In the genomic region with DNA sequence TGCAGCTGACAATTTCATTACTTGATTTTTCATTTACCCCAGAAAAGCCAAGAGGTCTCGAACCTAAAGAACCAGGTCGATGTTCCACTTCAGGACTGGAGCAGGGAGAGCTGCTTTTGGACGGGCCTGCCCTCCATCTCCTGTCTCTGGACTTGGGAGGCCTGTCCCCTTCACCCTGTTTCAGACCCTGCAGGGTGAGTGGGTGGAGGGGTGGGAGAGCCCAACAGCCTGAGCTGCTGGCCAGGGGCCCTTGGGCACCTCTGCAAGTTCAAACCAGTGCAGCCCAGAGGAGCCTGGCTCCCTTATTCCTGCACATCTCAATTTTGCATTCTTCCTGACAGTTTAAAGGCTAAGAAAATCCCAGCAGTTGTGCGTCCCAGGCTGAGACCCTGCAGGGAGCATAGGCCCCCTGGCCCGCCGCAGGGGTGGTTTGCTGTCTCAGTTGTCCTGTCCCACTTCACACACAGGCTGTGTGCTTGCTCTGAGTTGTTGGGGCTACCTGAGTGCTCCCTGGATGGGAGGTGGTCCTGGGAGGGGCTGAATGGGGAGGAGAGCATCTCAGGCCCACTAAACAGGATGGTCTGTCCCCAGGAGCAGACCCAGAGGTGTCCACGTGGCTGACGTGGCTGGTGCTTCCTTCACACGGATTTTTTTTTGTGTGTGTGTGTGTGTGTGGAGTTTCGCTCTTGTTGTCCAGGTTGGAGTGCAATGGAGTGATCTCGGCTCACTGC, we compare ENCODE assay signal across 18 cellular contexts.
DNase-seq lines count a peak whose midpoint lies in the region; ATAC-seq, FAIRE-seq and TF ChIP-seq lines count a peak whose summit lies in the region.
"Had no signal": no experiment of that assay in that cellular context is flagged by ENCODE, and none has a peak within 500 bp of the region (broad histone marks: within the 10 kb centered on the region; RNA-seq: fewer than 3 reads in every experiment).

No MANE protein-coding gene starts in this region.

- H3K4me1 Mint-ChIP-seq in natural killer cell treated with Interleukin-12 subunit alpha and Interleukin-12 subunit beta and Interleukin-15 and Interleukin-18, amount 100 ng/mL, for 72 hours (ENCODE audit: low read depth in 2 of 2) = no peaks in the 10 kb centered on the region
- H3K4me1 Mint-ChIP-seq in natural killer cell = no peaks in the 10 kb centered on the region

- no peaks in the 10 kb centered on the region for H3K36me3 Mint-ChIP-seq in natural killer cell treated with Interleukin-12 subunit alpha and Interleukin-12 subunit beta and Interleukin-15 and Interleukin-18, amount 100 ng/mL, for 72 hours
- H3K36me3 Mint-ChIP-seq in natural killer cell = no peaks in the 10 kb centered on the region

- no peak overlapping the region for H3K4me3 ChIP-seq in lower leg skin (ENCODE audit: low read depth, poor library complexity, severe bottlenecking)
- no peak overlapping the region for H3K4me3 ChIP-seq in prostate gland
- H3K4me3 ChIP-seq: A549, GM12878 had no signal

- no peak overlapping the region for H3K4me3 Mint-ChIP-seq in natural killer cell treated with Interleukin-12 subunit alpha and Interleukin-12 subunit beta and Interleukin-15 and Interleukin-18, amount 100 ng/mL, for 72 hours
- no peak overlapping the region for H3K4me3 Mint-ChIP-seq in natural killer cell
- H3K4me3 Mint-ChIP-seq: HFFc6 had no signal

- FAIRE-seq in GM19239 (lab: Jason Lieb, UNC) = no peak
- FAIRE-seq: A549, GM12878, H1, HepG2 had no signal

- H3K9me3 Mint-ChIP-seq in natural killer cell treated with Interleukin-12 subunit alpha and Interleukin-12 subunit beta and Interleukin-15 and Interleukin-18, amount 100 ng/mL, for 72 hours = no peaks in the 10 kb centered on the region
- no peaks in the 10 kb centered on the region for H3K9me3 Mint-ChIP-seq in natural killer cell
- H3K9me3 Mint-ChIP-seq: HFFc6 had no signal

- H3K9me3 ChIP-seq in prostate gland = no peaks in the 10 kb centered on the region
- H3K9me3 ChIP-seq: A549 had no signal

- no peak for TF ChIP-seq CTCF in natural killer cell (IDR thresholded peaks at IDR 0.05)
- no peak for TF ChIP-seq CTCF in lower leg skin (IDR thresholded peaks at IDR 0.05)
- no peak for TF ChIP-seq CTCF in prostate gland (IDR thresholded peaks at IDR 0.05)

- no peak overlapping the region for H3K27ac ChIP-seq in prostate gland
- H3K27ac ChIP-seq: A549, RWPE1 had no signal

- peak; percentile 26 for DNase-seq in natural killer cell treated with Interleukin-12 subunit alpha and Interleukin-12 subunit beta and Interleukin-15 and Interleukin-18, amount 100 ng/mL, for 72 hours (ENCODE audit: low spot score)
- no peak for DNase-seq in natural killer cell
- peak; percentile 8 to 48 for DNase-seq in lower leg skin (ENCODE audit: low spot score in 2 of 2)
- DNase-seq in prostate gland (ENCODE audit: low spot score) = peak; percentile 2
- no peak for DNase-seq in COR-L47 (lab: John Stamatoyannopoulos, UW)
- DNase-seq in GM19239 (ENCODE audit: insufficient read length, low spot score) = no peak
- DNase-seq: C1 segment of cervical spinal cord, DMS 273 treated with DMSO at 0.1 percent for 48 hours, GDM1, HFFc6, KG1, PC-3 had no signal

- no peak overlapping the region for H3K27ac Mint-ChIP-seq in natural killer cell treated with Interleukin-12 subunit alpha and Interleukin-12 subunit beta and Interleukin-15 and Interleukin-18, amount 100 ng/mL, for 72 hours
- no peak overlapping the region for H3K27ac Mint-ChIP-seq in natural killer cell
- H3K27ac Mint-ChIP-seq: HFFc6 had no signal

- H3K27me3 Mint-ChIP-seq in natural killer cell treated with Interleukin-12 subunit alpha and Interleukin-12 subunit beta and Interleukin-15 and Interleukin-18, amount 100 ng/mL, for 72 hours = peaks cover 0 to 4% of the 10 kb centered on the region in 2 donors
- no peaks in the 10 kb centered on the region for H3K27me3 Mint-ChIP-seq in natural killer cell (ENCODE audit: low read depth in 2 of 2)

- no peaks in the 10 kb centered on the region for H3K36me3 ChIP-seq in prostate gland

- no peak for TF ChIP-seq POLR2A in lower leg skin (IDR thresholded peaks at IDR 0.05)
- no peak for TF ChIP-seq POLR2A in prostate gland (IDR thresholded peaks at IDR 0.05)

- H3K27me3 ChIP-seq in prostate gland (replicated peaks; ENCODE audit: insufficient read depth) = peaks cover 13% of the 10 kb centered on the region

- 86 to 93% methylated on average over 10 to 11 of the region's 11 CpGs for WGBS in lower leg skin, 2 donors
- WGBS in prostate gland = 95% methylated on average over 11 of the region's 11 CpGs

- ATAC-seq in natural killer cell treated with Interleukin-12 subunit alpha and Interleukin-12 subunit beta and Interleukin-15 and Interleukin-18, amount 100 ng/mL, for 72 hours = no peak
- no peak for ATAC-seq in natural killer cell
- no peak for ATAC-seq in GM18868 (IDR thresholded peaks at IDR 0.05; ENCODE audit: unreplicated experiment)
- ATAC-seq: A549, GM12878, HepG2, PC-3 had no signal

- intact Hi-C loops in natural killer cell (cut with micrococcal nuclease) (no loop called here), lower leg skin (cut with DNase I; ENCODE audit: low total_unique reads) (no loop called here), prostate gland (cut with DNase I) (no loop called here)

- peaks cover 7% of the 10 kb centered on the region for H3K4me1 ChIP-seq in prostate gland (replicated peaks)
- H3K4me1 ChIP-seq: A549 had no signal

Comparison
In these comparisons a context has a peak if more than half of its experiments do, and no peak if none do; other contexts are left out.
1. DNase-seq: peak in natural killer cell treated with Interleukin-12 subunit alpha and Interleukin-12 subunit beta and Interleukin-15 and Interleukin-18, amount 100 ng/mL, for 72 hours (single experiment), lower leg skin (2 of 2) and prostate gland (single experiment); none in natural killer cell (single experiment), COR-L47 (single experiment) and GM19239 (single experiment).